18 cellular contexts compared by ENCODE assay signal in the genomic region with DNA sequence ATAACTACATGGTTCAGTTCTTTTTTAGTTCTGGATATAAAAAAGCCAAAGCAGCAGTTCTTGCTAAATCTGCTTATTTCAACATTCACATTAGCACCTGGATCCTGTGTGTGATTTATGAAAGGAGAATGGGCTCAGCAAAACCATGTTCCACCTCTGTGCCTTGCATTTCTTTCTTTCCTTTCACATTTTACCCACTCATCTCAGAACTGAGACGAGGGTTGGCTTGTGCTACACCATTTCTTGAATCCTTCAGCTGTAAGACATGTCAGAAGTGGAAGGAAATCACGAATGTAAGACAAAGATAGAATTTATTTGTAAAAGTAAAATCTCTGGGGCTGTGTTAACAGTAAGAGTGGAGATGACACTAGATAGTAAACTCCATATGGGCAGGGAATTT. TPM values are rescaled to one million over a fixed set of nuclear protein-coding genes. Genes with fewer than 3 reads are reported as not detected.
DNase-seq lines count a peak whose midpoint lies in the region; ATAC-seq, FAIRE-seq and TF ChIP-seq lines count a peak whose summit lies in the region.
"Had no signal": no experiment of that assay in that cellular context is flagged by ENCODE, and none has a peak within 500 bp of the region (broad histone marks: within the 10 kb centered on the region; RNA-seq: fewer than 3 reads in every experiment).

No MANE protein-coding gene starts in this region.

- in situ Hi-C loops in mammary epithelial cell (cut with MboI; ENCODE audit: low sequenced_read_pairs in 2 of 2): no loop called here

- WGBS in mammary epithelial cell (ENCODE audit: low coverage, missing lambda C conversion rate): 71% methylated on average over 2 of the region's 2 CpGs

- DNase-seq in mammary epithelial cell: no peak
- DNase-seq in breast epithelium (ENCODE audit: low spot score in 2 of 2): no peak
- DNase-seq in Karpas-422: no peak
- DNase-seq in astrocyte (ENCODE audit: low read depth): no peak
- DNase-seq in colonic mucosa: no peak
- no peak for DNase-seq in effector CD8-positive, alpha-beta T cell (lab: John Stamatoyannopoulos, UW)
- DNase-seq: KBM-7, NCI-H1417, NCI-H345, SK-N-SH, small intestine, trophoblast cell, WERI-Rb-1 had no signal

- TF ChIP-seq CTCF in mammary epithelial cell (conservative IDR thresholded peaks at IDR 0.05 in 1 of 2, IDR thresholded peaks at IDR 0.05 in 1 of 2; ENCODE audit: extremely low read depth in 1 of 2, insufficient read depth in 1 of 2, low read depth in 1 of 2, low read length in 2 of 2): no peak
- TF ChIP-seq CTCF in breast epithelium (IDR thresholded peaks at IDR 0.05): no peak
- no peak for TF ChIP-seq CTCF in astrocyte (IDR thresholded peaks at IDR 0.05; ENCODE audit: insufficient read depth, low read depth, low read length)
- no peak for TF ChIP-seq CTCF in colonic mucosa (IDR thresholded peaks at IDR 0.05)

- no peak for TF ChIP-seq POLR2A in breast epithelium (IDR thresholded peaks at IDR 0.05)

- H3K4me2 ChIP-seq in mammary epithelial cell (ENCODE audit: insufficient read depth, low read depth, low read length): no peak overlapping the region
- no peak overlapping the region for H3K4me2 ChIP-seq in Karpas-422 (ENCODE audit: low read depth, low read length, poor library complexity, severe bottlenecking)
- no peak overlapping the region for H3K4me2 ChIP-seq in astrocyte (ENCODE audit: low read length)

- H3K36me3 ChIP-seq in mammary epithelial cell (ENCODE audit: insufficient read depth, low read length): peaks cover 11% of the 10 kb centered on the region
- no peaks in the 10 kb centered on the region for H3K36me3 ChIP-seq in breast epithelium
- peaks cover 18% of the 10 kb centered on the region; the same call in 1 of the 2 replicates for H3K36me3 ChIP-seq in Karpas-422 (ENCODE audit: insufficient read depth, low read length)
- H3K36me3 ChIP-seq in astrocyte (ENCODE audit: insufficient read depth, low read length): peaks cover 4% of the 10 kb centered on the region
- H3K36me3 ChIP-seq in colonic mucosa: no peaks in the 10 kb centered on the region

- CTCF ChIA-PET in mammary epithelial cell (lab: Charles Lee; ENCODE audit: low non-redundant PET): no interaction called here

- ATAC-seq in GM21723 (IDR thresholded peaks at IDR 0.05; ENCODE audit: unreplicated experiment) (no peak), HG02610 (IDR thresholded peaks at IDR 0.05; ENCODE audit: unreplicated experiment) (no peak)
- ATAC-seq: stimulated activated memory B cell treated with anti-CD40 and anti-IgM and Interleukin-4, amounts not matched to agents 10 μg/mL and 1 μg/mL and 100 μg/mL, for 72 hours had no signal

- H3K27ac Mint-ChIP-seq in astrocyte (ENCODE audit: unreplicated experiment): no peak overlapping the region
- H3K27ac Mint-ChIP-seq: stimulated activated memory B cell treated with anti-CD40 and anti-IgM and Interleukin-4, amounts not matched to agents 10 μg/mL and 1 μg/mL and 100 μg/mL, for 72 hours had no signal

- FAIRE-seq in astrocyte (lab: Jason Lieb, UNC): no peak
- FAIRE-seq: colon, small intestine had no signal

- H4K20me1 ChIP-seq in mammary epithelial cell (ENCODE audit: insufficient read depth, low read length) (no peaks in the 10 kb centered on the region), Karpas-422 (ENCODE audit: insufficient read depth, low read depth, low read length) (no peaks in the 10 kb centered on the region), astrocyte (ENCODE audit: insufficient read depth, low read length) (peaks cover 18% of the 10 kb centered on the region)

- peaks cover 2% of the 10 kb centered on the region for H3K4me1 Mint-ChIP-seq in astrocyte (ENCODE audit: low read depth, unreplicated experiment)

- H3K79me2 ChIP-seq in mammary epithelial cell (ENCODE audit: insufficient read depth, low read length) (peaks cover 37% of the 10 kb centered on the region), Karpas-422 (ENCODE audit: low read length) (peaks cover 36% of the 10 kb centered on the region), astrocyte (ENCODE audit: insufficient read depth, low read length) (peaks cover 36% of the 10 kb centered on the region)

- H2AFZ ChIP-seq in mammary epithelial cell (ENCODE audit: low read depth, low read length) (peak overlapping the region; percentile 86), Karpas-422 (ENCODE audit: low read length) (peak overlapping the region; percentile 99), astrocyte (ENCODE audit: low read depth, low read length) (peak overlapping the region; percentile 55)

- H3K4me3 Mint-ChIP-seq in astrocyte (ENCODE audit: unreplicated experiment): no peak overlapping the region
- H3K4me3 Mint-ChIP-seq: stimulated activated memory B cell treated with anti-CD40 and anti-IgM and Interleukin-4, amounts not matched to agents 10 μg/mL and 1 μg/mL and 100 μg/mL, for 72 hours had no signal

- no peaks in the 10 kb centered on the region for H3K9me3 ChIP-seq in mammary epithelial cell (replicated peaks; ENCODE audit: insufficient read depth, low read length)
- no peaks in the 10 kb centered on the region for H3K9me3 ChIP-seq in breast epithelium
- no peaks in the 10 kb centered on the region for H3K9me3 ChIP-seq in Karpas-422 (ENCODE audit: low read length)
- H3K9me3 ChIP-seq in astrocyte (ENCODE audit: insufficient read depth, low read depth, low read length): no peaks in the 10 kb centered on the region
- no peaks in the 10 kb centered on the region for H3K9me3 ChIP-seq in colonic mucosa
- H3K9me3 ChIP-seq: HAP-1, SK-N-SH had no signal

- H3K27me3 Mint-ChIP-seq in astrocyte (ENCODE audit: low read depth, unreplicated experiment): no peaks in the 10 kb centered on the region

- H3K9ac ChIP-seq in mammary epithelial cell (ENCODE audit: insufficient read depth, low read length) (no peak overlapping the region), Karpas-422 (ENCODE audit: low read length) (0 out of 2 replicates have a peak overlapping the region, but pooled peaks have one; percentile 23), astrocyte (ENCODE audit: low read length) (no peak overlapping the region), colonic mucosa (ENCODE audit: low read depth in 2 of 2, low read length in 2 of 2) (no peak overlapping the region)
- H3K9ac ChIP-seq: SK-N-SH had no signal

- H3K36me3 Mint-ChIP-seq in astrocyte (ENCODE audit: low read depth, unreplicated experiment): peaks cover 4% of the 10 kb centered on the region

- no peaks in the 10 kb centered on the region for H3K27me3 ChIP-seq in mammary epithelial cell (ENCODE audit: insufficient read depth, low read length)
- no peaks in the 10 kb centered on the region for H3K27me3 ChIP-seq in breast epithelium
- no peaks in the 10 kb centered on the region for H3K27me3 ChIP-seq in Karpas-422 (ENCODE audit: low read length)
- H3K27me3 ChIP-seq in astrocyte (ENCODE audit: insufficient read depth, low read length): no peaks in the 10 kb centered on the region
- no peaks in the 10 kb centered on the region for H3K27me3 ChIP-seq in colonic mucosa

- H3K9me3 Mint-ChIP-seq in astrocyte (ENCODE audit: unreplicated experiment): no peaks in the 10 kb centered on the region
- H3K9me3 Mint-ChIP-seq: stimulated activated memory B cell treated with anti-CD40 and anti-IgM and Interleukin-4, amounts not matched to agents 10 μg/mL and 1 μg/mL and 100 μg/mL, for 72 hours had no signal

- intact Hi-C loops in mammary epithelial cell (cut with micrococcal nuclease) (loop anchor here (10.0 kb wide), 1 partner anchor 232 kb away; no protein-coding TSS in a partner anchor), breast epithelium (cut with DNase I; ENCODE audit: low total_unique reads) (no loop called here), colonic mucosa (cut with DNase I) (loop anchor here (5.0 kb wide), 1 partner anchor 35 kb away; no protein-coding TSS in a partner anchor)

- H3K4me3 ChIP-seq in mammary epithelial cell (replicated peaks in 1 of 3; ENCODE audit: insufficient read depth in 1 of 3, low read depth in 2 of 3, low read length in 3 of 3) (no peak overlapping the region), breast epithelium (no peak overlapping the region), Karpas-422 (ENCODE audit: low read length) (no peak overlapping the region), astrocyte (ENCODE audit: insufficient read depth, low read depth, low read length) (no peak overlapping the region), colonic mucosa (no peak overlapping the region)

- no peaks in the 10 kb centered on the region for H3K9me2 ChIP-seq in Karpas-422 (replicated peaks; ENCODE audit: insufficient read depth, low read length)
- H3K9me2 ChIP-seq: SK-N-SH had no signal

- dilution Hi-C loops in mammary epithelial cell (cut with HindIII; ENCODE audit: low sequenced_read_pairs): no loop called here

- H3K27ac ChIP-seq in mammary epithelial cell (ENCODE audit: insufficient read depth, low read depth, low read length) (no peak overlapping the region), breast epithelium (no peak overlapping the region), Karpas-422 (ENCODE audit: low read length) (peak overlapping the region; percentile 55), astrocyte (ENCODE audit: low read depth, low read length) (no peak overlapping the region), colonic mucosa (no peak overlapping the region)
- H3K27ac ChIP-seq: WERI-Rb-1 had no signal

- BruUV-seq in mammary epithelial cell (replicated peaks; lab: Mats Ljungman, UMichigan): no TSS peak

- peaks cover 9% of the 10 kb centered on the region for H3K4me1 ChIP-seq in mammary epithelial cell (ENCODE audit: insufficient read depth, low read length)
- peaks cover 0 to 8% of the 10 kb centered on the region in 2 donors for H3K4me1 ChIP-seq in breast epithelium
- peaks cover 35% of the 10 kb centered on the region for H3K4me1 ChIP-seq in Karpas-422 (ENCODE audit: low read length)
- H3K4me1 ChIP-seq in astrocyte (ENCODE audit: insufficient read depth, low read length): peaks cover 3% of the 10 kb centered on the region
- peaks cover 6% of the 10 kb centered on the region for H3K4me1 ChIP-seq in colonic mucosa

RNA-seq across cellular contexts. Expression of gene UTP6, which starts 1.2 kb away (rescaled TPM):
- total RNA-seq in mammary epithelial cell (10 to 100 TPM; 28.5 to 81.1 TPM), breast epithelium (10 to 100 TPM; 29.4 to 45.2 (median 37.4) TPM), astrocyte (101 and 106 TPM in 2 replicates), colonic mucosa (10 to 100 TPM; 28.7 to 62.9 TPM)
- 19.7 TPM for polyA plus RNA-seq in mammary epithelial cell
- polyA minus RNA-seq in mammary epithelial cell: 20.4 TPM
- total RNA-seq in Karpas-422 (2014; rRNA removed; shearing (Covaris generic); ENCODE audit: low replicate concordance): 43.5 and 51.3 TPM in 2 replicates

RNA-seq across cellular contexts. Expression of gene SUZ12, which starts 34.1 kb away (rescaled TPM):
- total RNA-seq in mammary epithelial cell: 10 to 100 TPM; 14.5 to 28.1 TPM
- polyA plus RNA-seq in mammary epithelial cell: 13.1 TPM
- 5.1 TPM for polyA minus RNA-seq in mammary epithelial cell
- total RNA-seq in breast epithelium: 10 to 100 TPM; 17.9 to 25.9 (median 21.0) TPM
- 39.1 and 71.0 TPM in 2 replicates for total RNA-seq in Karpas-422 (2014; rRNA removed; shearing (Covaris generic); ENCODE audit: low replicate concordance)
- 16.6 and 18.7 TPM in 2 replicates for total RNA-seq in astrocyte
- total RNA-seq in colonic mucosa: 10 to 100 TPM; 27.7 to 29.4 TPM

RNA-seq across cellular contexts. Expression of gene COPRS, which starts 43.6 kb away (rescaled TPM):
- total RNA-seq in mammary epithelial cell (10 to 100 TPM; 39.8 to 41.9 TPM), breast epithelium (10 to 100 TPM; 63.4 to 98.0 (median 70.8) TPM), astrocyte (27.6 and 27.8 TPM in 2 replicates), colonic mucosa (10 to 100 TPM; 21.5 to 30.6 TPM)
- polyA plus RNA-seq in mammary epithelial cell: 58.2 TPM
- 40.6 TPM for polyA minus RNA-seq in mammary epithelial cell
- 57.3 and 78.3 TPM in 2 replicates for total RNA-seq in Karpas-422 (2014; rRNA removed; shearing (Covaris generic); ENCODE audit: low replicate concordance)
